Comparison of ENCODE assay signal across 17 cellular contexts in genomic region chrX:24301060-24301459, GRCh38. TPM values are rescaled to one million over a fixed set of nuclear protein-coding genes. Genes with fewer than 3 reads are reported as not detected.
DNase-seq lines count a peak whose midpoint lies in the region; ATAC-seq, FAIRE-seq and TF ChIP-seq lines count a peak whose summit lies in the region.
"Had no signal": no experiment of that assay in that cellular context is flagged by ENCODE, and none has a peak within 500 bp of the region (broad histone marks: within the 10 kb centered on the region; RNA-seq: fewer than 3 reads in every experiment).

No MANE protein-coding gene starts in this region.

- peak overlapping the region; percentile 25 for H3K27ac Mint-ChIP-seq in nephron progenitor cell
- H3K27ac Mint-ChIP-seq: CD8-positive, alpha-beta T cell; H9 had no signal

- H3F3A ChIP-seq in GM23248 (ENCODE audit: insufficient read depth) = no peaks in the 10 kb centered on the region

- TF ChIP-seq CTCF in fibroblast of mammary gland (conservative IDR thresholded peaks at IDR 0.05; ENCODE audit: control insufficient read depth, insufficient read depth, low read depth, low read length) (no peak), nephron progenitor cell (IDR thresholded peaks at IDR 0.05) (no peak)

- H3K4me3 Mint-ChIP-seq in nephron progenitor cell = no peak overlapping the region
- H3K4me3 Mint-ChIP-seq: CD8-positive, alpha-beta T cell; H9 had no signal

- H3K4me3 ChIP-seq in GM23248 (no peak overlapping the region), fibroblast of mammary gland (ENCODE audit: control insufficient read depth, low read depth, low read length) (no peak overlapping the region)

- H3K4me1 Mint-ChIP-seq in nephron progenitor cell = peaks cover 41% of the 10 kb centered on the region

- 95 to 100% methylated on average over 1 of the region's 1 CpG for WGBS in GM23248 (ENCODE audit: low coverage in 1 of 2, low lambda C conversion rate in 2 of 2, missing lambda C conversion rate in 2 of 2), 2 experiments

- ATAC-seq in left ventricle myocardium superior = no peak
- ATAC-seq: CD8-positive, alpha-beta T cell had no signal

- H3K36me3 Mint-ChIP-seq in nephron progenitor cell (ENCODE audit: low read depth) = peaks cover 5% of the 10 kb centered on the region
- H3K36me3 Mint-ChIP-seq: CD8-positive, alpha-beta T cell had no signal

- H3K9me3 ChIP-seq in GM23248 (ENCODE audit: low read depth) = no peaks in the 10 kb centered on the region
- H3K9me3 ChIP-seq: BE2C had no signal

- H3K9me3 Mint-ChIP-seq in nephron progenitor cell = no peaks in the 10 kb centered on the region
- H3K9me3 Mint-ChIP-seq: CD8-positive, alpha-beta T cell; H9 had no signal

- no peak overlapping the region for H3K27ac ChIP-seq in GM23248
- H3K27ac ChIP-seq: C4-2B had no signal

- intact Hi-C loops in left ventricle myocardium superior (cut with micrococcal nuclease) = no loop called here

- peak; percentile 11 for DNase-seq in GM23248
- peak; percentile 54 for DNase-seq in amniotic epithelial cell (ENCODE audit: low read depth)
- peak; percentile 2 for DNase-seq in fibroblast of mammary gland (ENCODE audit: low read depth)
- DNase-seq in nephron progenitor cell = no peak
- DNase-seq in left ventricle myocardium superior = no peak
- no peak for DNase-seq in GM19239 (ENCODE audit: insufficient read length, low spot score)
- no peak for DNase-seq in DMS114 treated with DMSO at 0.1 percent for 48 hours (lab: John Stamatoyannopoulos, UW; ENCODE audit: unreplicated experiment)
- DNase-seq: BE2C; CD8-positive, alpha-beta T cell; COR-L47; DND-41; GF-D8; H9 had no signal

- no peaks in the 10 kb centered on the region for H3K27me3 Mint-ChIP-seq in nephron progenitor cell (ENCODE audit: low read depth, poor library complexity)

- H3K9ac ChIP-seq in GM23248 = no peak overlapping the region

- no peaks in the 10 kb centered on the region for H4K20me1 ChIP-seq in GM23248 (ENCODE audit: insufficient read depth)

- no peaks in the 10 kb centered on the region for H3K27me3 ChIP-seq in GM23248 (replicated peaks; ENCODE audit: insufficient read depth)
- H3K27me3 ChIP-seq: BE2C had no signal

- no peaks in the 10 kb centered on the region for H3K36me3 ChIP-seq in GM23248 (ENCODE audit: low read depth)
- H3K36me3 ChIP-seq: BE2C had no signal

- H3K9me2 ChIP-seq in GM23248 (ENCODE audit: insufficient read depth) = no peaks in the 10 kb centered on the region

- no peaks in the 10 kb centered on the region for H3K79me2 ChIP-seq in GM23248 (ENCODE audit: insufficient read depth)

- FAIRE-seq in GM19239 (lab: Jason Lieb, UNC) = no peak
- FAIRE-seq: A204.1, D721Med had no signal

- in situ Hi-C loops in GM23248 (cut with MboI) = no loop called here

- no peaks in the 10 kb centered on the region for H3K4me1 ChIP-seq in GM23248 (ENCODE audit: insufficient read depth)
- H3K4me1 ChIP-seq: BE2C had no signal

- no peak overlapping the region for H2AFZ ChIP-seq in GM23248

- no peak overlapping the region for H3K4me2 ChIP-seq in GM23248 (ENCODE audit: unreplicated experiment)

RNA-seq across cellular contexts. Expression of gene SUPT20HL2, which starts 12.8 kb away (rescaled TPM):
- total RNA-seq in GM23248 (2014; rRNA removed; shearing (Covaris generic)) = not detected in 2 replicates
- polyA plus RNA-seq in GM23248 (2016; fragmentation: Nextera tagmentation; extraction: Ambion mirVana) = not detected in 2 replicates
- total RNA-seq in left ventricle myocardium superior = not detected
- total RNA-seq: CD8-positive, alpha-beta T cell; H9 had no signal
- polyA plus RNA-seq: AG04450 had no signal

RNA-seq across cellular contexts. Expression of gene SUPT20HL1, which starts 59.4 kb away (rescaled TPM):
- not detected in 2 replicates for total RNA-seq in GM23248 (2014; rRNA removed; shearing (Covaris generic))
- polyA plus RNA-seq in GM23248 (2016; fragmentation: Nextera tagmentation; extraction: Ambion mirVana) = not detected in 2 replicates
- not detected for total RNA-seq in left ventricle myocardium superior
- total RNA-seq: CD8-positive, alpha-beta T cell; H9 had no signal
- polyA plus RNA-seq: AG04450 had no signal

Comparison
In these comparisons a context has a peak if more than half of its experiments do, and no peak if none do; other contexts are left out.
1. DNase-seq: peak in GM23248 (single experiment), amniotic epithelial cell (single experiment) and fibroblast of mammary gland (single experiment); none in nephron progenitor cell (single experiment), left ventricle myocardium superior (single experiment), GM19239 (single experiment) and DMS114 treated with DMSO at 0.1 percent for 48 hours (single experiment).